Comparison of ENCODE assay signal across 22 cellular contexts in the genomic region with DNA sequence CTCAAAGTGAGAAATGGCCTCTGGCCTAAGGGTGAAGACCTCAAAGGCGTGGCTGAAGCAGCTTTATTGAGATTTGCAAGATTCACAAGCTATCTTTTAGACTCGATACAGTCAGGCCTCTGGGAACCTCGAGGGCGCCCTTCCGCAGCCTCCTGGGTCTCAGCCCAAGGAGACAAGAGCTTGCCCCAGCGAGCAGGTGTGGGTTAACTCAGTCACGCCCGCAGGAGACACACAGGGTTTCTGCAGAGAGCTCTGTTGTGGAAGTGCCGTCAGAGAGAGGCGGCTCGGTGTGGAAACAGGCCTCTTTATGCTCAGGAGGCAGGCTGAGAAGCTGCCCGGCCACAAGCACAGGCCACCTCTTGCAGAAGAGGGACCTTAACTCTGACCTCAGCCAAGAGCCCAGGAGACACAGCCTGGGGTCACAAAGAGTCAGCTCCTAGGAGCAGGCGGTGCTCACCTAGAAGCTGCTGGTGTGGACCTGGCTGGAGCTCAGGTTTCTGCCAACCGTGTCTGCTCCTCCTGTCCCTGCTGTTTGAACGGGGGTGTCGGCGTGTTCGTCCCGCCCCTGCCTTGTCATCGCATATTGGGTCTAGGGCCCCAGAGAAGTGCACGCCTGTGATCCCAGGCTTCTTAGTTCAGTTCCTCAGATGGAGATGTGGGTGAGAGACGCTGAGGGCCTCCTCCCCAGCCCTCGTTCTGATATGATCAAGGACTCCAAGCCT. TPM values are rescaled to one million over a fixed set of nuclear protein-coding genes. Genes with fewer than 3 reads are reported as not detected.
DNase-seq lines count a peak whose midpoint lies in the region; ATAC-seq and TF ChIP-seq lines count a peak whose summit lies in the region.
"Had no signal": no experiment of that assay in that cellular context is flagged by ENCODE, and none has a peak within 500 bp of the region (broad histone marks: within the 10 kb centered on the region; RNA-seq: fewer than 3 reads in every experiment).

No MANE protein-coding gene starts in this region.

- no peaks in the 10 kb centered on the region for H3K27me3 ChIP-seq in CD4-positive, alpha-beta T cell (ENCODE audit: control insufficient read depth, insufficient read depth, low read length)
- H3K27me3 ChIP-seq in WERI-Rb-1 (ENCODE audit: insufficient read depth, low read depth, severe bottlenecking): no peaks in the 10 kb centered on the region
- H3K27me3 ChIP-seq in parathyroid adenoma (ENCODE audit: control insufficient read depth, insufficient read depth, low read length): no peaks in the 10 kb centered on the region
- H3K27me3 ChIP-seq: SJSA1 had no signal

- POLR2A ChIA-PET in CD4-positive, alpha-beta T cell (lab: Charles Lee): interaction anchor here (1.0 to 4.8 kb wide), 4 partner anchors 15 to 41 kb away, joined by 3 to 34 read pairs (median 3); no protein-coding TSS in a partner anchor

- peaks cover 21% of the 10 kb centered on the region for H3K27me3 Mint-ChIP-seq in activated naive CD4-positive, alpha-beta T cell treated with anti-CD3 and anti-CD28 coated beads, Interleukin-2, amount 10 ng/mL, durations not matched to agents 7 days and 5 days
- H3K27me3 Mint-ChIP-seq in CD4-positive, alpha-beta T cell: no peaks in the 10 kb centered on the region

- in situ Hi-C loops in G401 (cut with HindIII; ENCODE audit: low sequenced_read_pairs): no loop called here

- TF ChIP-seq CTCF in CD4-positive, alpha-beta T cell (IDR thresholded peaks at IDR 0.05): no peak
- TF ChIP-seq CTCF in WERI-Rb-1 (IDR thresholded peaks at IDR 0.05; ENCODE audit: low read depth, low read length) (no peak), parathyroid adenoma (IDR thresholded peaks at IDR 0.05) (no peak)

- H3K36me3 ChIP-seq in WERI-Rb-1 (no peaks in the 10 kb centered on the region), parathyroid adenoma (ENCODE audit: control insufficient read depth, insufficient read depth, low read length) (no peaks in the 10 kb centered on the region)
- H3K36me3 ChIP-seq: SJSA1 had no signal

- peak overlapping the region; percentile 65 for H3K27ac Mint-ChIP-seq in activated naive CD4-positive, alpha-beta T cell treated with anti-CD3 and anti-CD28 coated beads, Interleukin-2, amount 10 ng/mL, durations not matched to agents 7 days and 5 days
- H3K27ac Mint-ChIP-seq in activated naive CD4-positive, alpha-beta T cell treated with anti-CD3 and anti-CD28 coated beads, Interleukin-2, amount 50 U/mL, for 72 hours: no peak overlapping the region
- H3K27ac Mint-ChIP-seq in CD4-positive, alpha-beta T cell: peak overlapping the region; percentile 59
- H3K27ac Mint-ChIP-seq: H9 had no signal

- no peaks in the 10 kb centered on the region for H3K79me2 ChIP-seq in parathyroid adenoma

- no peak overlapping the region for H3K9ac ChIP-seq in parathyroid adenoma

- no peak overlapping the region for H3K4me2 ChIP-seq in parathyroid adenoma (ENCODE audit: low read length)
- H3K4me2 ChIP-seq: A549 had no signal

- H3K9me3 Mint-ChIP-seq in activated naive CD4-positive, alpha-beta T cell treated with anti-CD3 and anti-CD28 coated beads, Interleukin-2, amount 10 ng/mL, durations not matched to agents 7 days and 5 days: no peaks in the 10 kb centered on the region
- no peaks in the 10 kb centered on the region for H3K9me3 Mint-ChIP-seq in activated naive CD4-positive, alpha-beta T cell treated with anti-CD3 and anti-CD28 coated beads, Interleukin-2, amount 50 U/mL, for 72 hours
- no peaks in the 10 kb centered on the region for H3K9me3 Mint-ChIP-seq in CD4-positive, alpha-beta T cell

- H3K4me3 ChIP-seq in WERI-Rb-1 (ENCODE audit: low read depth, low read length) (no peak overlapping the region), parathyroid adenoma (ENCODE audit: low read depth, low read length) (no peak overlapping the region)
- H3K4me3 ChIP-seq: A549, SJSA1 had no signal

- no peaks in the 10 kb centered on the region for H3K4me1 ChIP-seq in parathyroid adenoma
- H3K4me1 ChIP-seq: A549, SJSA1 had no signal

- H3K27ac ChIP-seq in CD4-positive, alpha-beta T cell (ENCODE audit: low read depth, low read length): no peak overlapping the region
- peak overlapping the region; percentile 99 for H3K27ac ChIP-seq in WERI-Rb-1
- no peak overlapping the region for H3K27ac ChIP-seq in parathyroid adenoma
- H3K27ac ChIP-seq: A549, SJSA1 had no signal

- peak overlapping the region; percentile 34 for H2AFZ ChIP-seq in parathyroid adenoma

- peaks cover 64% of the 10 kb centered on the region for H3K4me1 Mint-ChIP-seq in activated naive CD4-positive, alpha-beta T cell treated with anti-CD3 and anti-CD28 coated beads, Interleukin-2, amount 10 ng/mL, durations not matched to agents 7 days and 5 days
- peaks cover 73% of the 10 kb centered on the region for H3K4me1 Mint-ChIP-seq in CD4-positive, alpha-beta T cell (ENCODE audit: low read depth)

- H3K4me3 Mint-ChIP-seq in activated naive CD4-positive, alpha-beta T cell treated with anti-CD3 and anti-CD28 coated beads, Interleukin-2, amount 10 ng/mL, durations not matched to agents 7 days and 5 days: no peak overlapping the region
- no peak overlapping the region for H3K4me3 Mint-ChIP-seq in CD4-positive, alpha-beta T cell
- H3K4me3 Mint-ChIP-seq: H9 had no signal

- H3K9me3 ChIP-seq in CD4-positive, alpha-beta T cell (ENCODE audit: control insufficient read depth, low read length): no peaks in the 10 kb centered on the region
- H3K9me3 ChIP-seq in WERI-Rb-1 (ENCODE audit: severe bottlenecking) (no peaks in the 10 kb centered on the region), parathyroid adenoma (ENCODE audit: control insufficient read depth, low read length) (no peaks in the 10 kb centered on the region)
- H3K9me3 ChIP-seq: A549, SJSA1 had no signal

- DNase-seq in activated naive CD4-positive, alpha-beta T cell treated with anti-CD3 and anti-CD28 coated beads, Interleukin-2, amount 10 ng/mL, durations not matched to agents 7 days and 5 days: peak; percentile 42
- no peak for DNase-seq in activated naive CD4-positive, alpha-beta T cell treated with anti-CD3 and anti-CD28 coated beads, Interleukin-2, amount 50 U/mL, for 72 hours (ENCODE audit: low spot score in 2 of 2)
- DNase-seq in CD4-positive, alpha-beta T cell: no peak
- no peak for DNase-seq in WERI-Rb-1
- no peak for DNase-seq in NCI-H2196 treated with DMSO at 0.1 percent for 48 hours (lab: John Stamatoyannopoulos, UW; ENCODE audit: unreplicated experiment)
- no peak for DNase-seq in NCI-H2227 (lab: John Stamatoyannopoulos, UW; ENCODE audit: unreplicated experiment)
- no peak for DNase-seq in G401 (ENCODE audit: low spot score)
- DNase-seq: Calu3, DMS53, H9, IMR-90, Kasumi-1, MM.1S, NCI-H1105, NCI-H1694 treated with DMSO at 0.1 percent for 48 hours, NCI-H2107, NCI-H526 treated with DMSO at 0.1 percent for 48 hours, PC-3 had no signal

- CTCF ChIA-PET in activated naive CD4-positive, alpha-beta T cell treated with anti-CD3 and anti-CD28 coated beads, Interleukin-2, amount 10 ng/mL, durations not matched to agents 7 days and 5 days (lab: Charles Lee): interaction anchor here (0.7 to 1.7 kb wide), 4 partner anchors 8 to 111 kb away, joined by 3 read pairs; no protein-coding TSS in a partner anchor
- CTCF ChIA-PET in CD4-positive, alpha-beta T cell (lab: Charles Lee): no interaction called here

- ATAC-seq in activated naive CD4-positive, alpha-beta T cell treated with anti-CD3 and anti-CD28 coated beads, Interleukin-2, amount 50 U/mL, for 72 hours: no peak
- no peak for ATAC-seq in CD4-positive, alpha-beta T cell (ENCODE audit: poor library complexity)
- ATAC-seq: A549, PC-3 had no signal

- peaks cover 3% of the 10 kb centered on the region for H3K36me3 Mint-ChIP-seq in activated naive CD4-positive, alpha-beta T cell treated with anti-CD3 and anti-CD28 coated beads, Interleukin-2, amount 10 ng/mL, durations not matched to agents 7 days and 5 days
- peaks cover 5% of the 10 kb centered on the region in 2 donors for H3K36me3 Mint-ChIP-seq in activated naive CD4-positive, alpha-beta T cell treated with anti-CD3 and anti-CD28 coated beads, Interleukin-2, amount 50 U/mL, for 72 hours
- peaks cover 6% of the 10 kb centered on the region for H3K36me3 Mint-ChIP-seq in CD4-positive, alpha-beta T cell (ENCODE audit: low read depth)
- H3K36me3 Mint-ChIP-seq: CD14-positive monocyte had no signal

- intact Hi-C loops in CD4-positive, alpha-beta T cell (cut with DNase I, micrococcal nuclease): loop anchor here (2.0 to 5.0 kb wide), 2 partner anchors 39 to 41 kb away; no protein-coding TSS in a partner anchor

RNA-seq across cellular contexts. Expression of a gene that starts 42.1 kb away (rescaled TPM):
- 10 to 100 TPM; 30.8 to 37.8 TPM for total RNA-seq in activated naive CD4-positive, alpha-beta T cell treated with anti-CD3 and anti-CD28 coated beads, Interleukin-2, amount 50 U/mL, for 72 hours
- total RNA-seq in CD4-positive, alpha-beta T cell: 10 to 100 TPM; 75.8 to 80.7 TPM
- 9.5 and 10.2 TPM in 2 replicates for total RNA-seq in G401 (2014; rRNA removed; shearing (Covaris generic))

Comparison
In these comparisons a context has a peak if more than half of its experiments do, and no peak if none do; other contexts are left out.
1. H3K27ac Mint-ChIP-seq: peak in activated naive CD4-positive, alpha-beta T cell treated with anti-CD3 and anti-CD28 coated beads, Interleukin-2, amount 10 ng/mL, durations not matched to agents 7 days and 5 days (single experiment) and CD4-positive, alpha-beta T cell (single experiment); none in activated naive CD4-positive, alpha-beta T cell treated with anti-CD3 and anti-CD28 coated beads, Interleukin-2, amount 50 U/mL, for 72 hours (0 of 2).